19 cellular contexts compared by ENCODE assay signal in genomic region chrX:13165747-13166146, GRCh38.
DNase-seq lines count a peak whose midpoint lies in the region; ATAC-seq and TF ChIP-seq lines count a peak whose summit lies in the region.
"Had no signal": no experiment of that assay in that cellular context is flagged by ENCODE, and none has a peak within 500 bp of the region (broad histone marks: within the 10 kb centered on the region; RNA-seq: fewer than 3 reads in every experiment).

No MANE protein-coding gene starts in this region.

- no peak for TF ChIP-seq CTCF in left ventricle myocardium inferior (IDR thresholded peaks at IDR 0.05; ENCODE audit: borderline replicate concordance)
- no peak for TF ChIP-seq CTCF in esophagus muscularis mucosa (IDR thresholded peaks at IDR 0.05)
- TF ChIP-seq CTCF in vagina (IDR thresholded peaks at IDR 0.05): no peak
- no peak for TF ChIP-seq CTCF in right lobe of liver (IDR thresholded peaks at IDR 0.05)

- H3K36me3 ChIP-seq in left ventricle myocardium inferior (no peaks in the 10 kb centered on the region), esophagus muscularis mucosa (no peaks in the 10 kb centered on the region), vagina (no peaks in the 10 kb centered on the region), right lobe of liver (no peaks in the 10 kb centered on the region)
- H3K36me3 ChIP-seq: BE2C, brain microvascular endothelial cell, tibial artery had no signal

- TF ChIP-seq POLR2A in esophagus muscularis mucosa (IDR thresholded peaks at IDR 0.05; ENCODE audit: low read depth) (no peak), vagina (IDR thresholded peaks at IDR 0.05) (no peak), right lobe of liver (IDR thresholded peaks at IDR 0.05) (no peak)

- H3K4me3 ChIP-seq in left ventricle myocardium inferior (no peak overlapping the region), esophagus muscularis mucosa (no peak overlapping the region), vagina (no peak overlapping the region), right lobe of liver (no peak overlapping the region)
- H3K4me3 ChIP-seq: tibial artery had no signal

- peak overlapping the region; percentile 84 for H3K27ac ChIP-seq in left ventricle myocardium inferior (replicated peaks)
- H3K27ac ChIP-seq in esophagus muscularis mucosa (replicated peaks in 1 of 4): peak overlapping the region; percentile 3 to 53 (median 32)
- no peak overlapping the region for H3K27ac ChIP-seq in caudate nucleus (ENCODE audit: low read depth, low read length)
- H3K27ac ChIP-seq in vagina: no peak overlapping the region
- H3K27ac ChIP-seq in right lobe of liver: peak overlapping the region in 1 of 3 donors; percentile 51
- H3K27ac ChIP-seq: brain microvascular endothelial cell had no signal

- no peaks in the 10 kb centered on the region for H3K27me3 ChIP-seq in left ventricle myocardium inferior (ENCODE audit: low read depth)
- no peaks in the 10 kb centered on the region for H3K27me3 ChIP-seq in esophagus muscularis mucosa
- no peaks in the 10 kb centered on the region for H3K27me3 ChIP-seq in vagina
- no peaks in the 10 kb centered on the region for H3K27me3 ChIP-seq in right lobe of liver
- H3K27me3 ChIP-seq: BE2C, brain microvascular endothelial cell, tibial artery had no signal

- H3K9me3 ChIP-seq in left ventricle myocardium inferior (replicated peaks) (no peaks in the 10 kb centered on the region), esophagus muscularis mucosa (no peaks in the 10 kb centered on the region), vagina (no peaks in the 10 kb centered on the region), right lobe of liver (no peaks in the 10 kb centered on the region)
- H3K9me3 ChIP-seq: BE2C, tibial artery had no signal

- intact Hi-C loops in left ventricle myocardium inferior (cut with micrococcal nuclease): no loop called here
- intact Hi-C loops in left ventricle myocardium superior (cut with micrococcal nuclease): no loop called here
- intact Hi-C loops in esophagus muscularis mucosa (cut with DNase I): no loop called here
- intact Hi-C loops in vagina (cut with DNase I): no loop called here
- intact Hi-C loops in right lobe of liver (cut with DNase I): no loop called here

- peaks cover 44% of the 10 kb centered on the region for H3K4me1 ChIP-seq in left ventricle myocardium inferior
- peaks cover 21 to 40% (median 31%) of the 10 kb centered on the region in 4 donors for H3K4me1 ChIP-seq in esophagus muscularis mucosa
- peaks cover 15% of the 10 kb centered on the region for H3K4me1 ChIP-seq in vagina
- peaks cover 0 to 10% (median 3%) of the 10 kb centered on the region in 4 donors for H3K4me1 ChIP-seq in right lobe of liver

- no peak for TF ChIP-seq EP300 in esophagus muscularis mucosa (IDR thresholded peaks at IDR 0.05)

- WGBS in esophagus muscularis mucosa: 71% methylated on average over 3 of the region's 3 CpGs
- WGBS in right lobe of liver (ENCODE audit: insufficient coverage, low coverage, low lambda C conversion rate, missing lambda C conversion rate): 69% methylated on average over 3 of the region's 3 CpGs

- no peak for DNase-seq in left ventricle myocardium inferior
- no peak for DNase-seq in left ventricle myocardium superior
- peak; percentile 83 for DNase-seq in NCI-H345 treated with DMSO at 0.1 percent for 48 hours (lab: John Stamatoyannopoulos, UW; ENCODE audit: unreplicated experiment)
- no peak for DNase-seq in esophagus muscularis mucosa (ENCODE audit: extremely low spot score)
- no peak for DNase-seq in 8988T
- DNase-seq in caudate nucleus (lab: John Stamatoyannopoulos, UW): no peak
- DNase-seq in vagina (ENCODE audit: extremely low spot score in 2 of 2): no peak
- no peak for DNase-seq in right lobe of liver
- DNase-seq: activated CD8-positive, alpha-beta memory T cell treated with anti-CD3 and anti-CD28 coated beads, Interleukin-2, amount 10 ng/mL, durations not matched to agents 7 days and 5 days; activated naive CD4-positive, alpha-beta T cell treated with anti-CD3 and anti-CD28 coated beads for 36 hours; BE2C; brain microvascular endothelial cell; DMS79; NCI-H226; PC-3; stimulated activated CD4-positive, alpha-beta T cell treated with anti-CD3 and anti-CD28 coated beads, Interleukin-1b, Interleukin-23, amount 100 ng/mL, for 48 hours; SW 1271; tibial artery had no signal

- no peak for ATAC-seq in left ventricle myocardium superior
- no peak for ATAC-seq in right lobe of liver
- ATAC-seq: activated CD8-positive, alpha-beta memory T cell treated with anti-CD3 and anti-CD28 coated beads, Interleukin-2, amount 10 ng/mL, durations not matched to agents 7 days and 5 days; natural killer cell treated with Interleukin-12 subunit alpha and Interleukin-12 subunit beta and Interleukin-15 and Interleukin-18, amount 100 ng/mL, for 72 hours; PC-3 had no signal

Comparison
In these comparisons a context has a peak if more than half of its experiments do, and no peak if none do; other contexts are left out.
1. H3K27ac ChIP-seq: peak in left ventricle myocardium inferior (single experiment) and esophagus muscularis mucosa (4 of 4); none in caudate nucleus (single experiment) and vagina (single experiment).